Comparison of ENCODE assay signal across 8 cellular contexts in the genomic region with DNA sequence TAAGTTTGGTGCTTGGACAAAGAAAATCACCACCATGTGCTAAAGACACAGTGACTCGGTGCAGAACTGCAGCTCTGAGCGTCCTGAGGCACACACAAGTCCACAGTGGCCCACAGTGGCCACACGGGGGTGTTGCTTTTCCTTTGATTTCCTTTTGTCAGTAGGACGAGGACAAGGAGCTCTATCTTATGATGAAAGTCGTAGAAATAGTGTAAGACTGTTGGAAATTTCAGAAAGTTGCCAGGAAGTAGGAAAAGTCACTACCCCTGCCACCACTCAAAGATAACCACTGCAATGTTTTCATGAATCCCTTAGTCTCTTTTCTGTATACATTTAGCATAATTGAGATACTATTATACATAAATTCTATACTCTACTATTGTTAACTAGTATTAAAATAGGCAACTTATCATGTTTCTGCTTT.
DNase-seq lines count a peak whose midpoint lies in the region; ATAC-seq and TF ChIP-seq lines count a peak whose summit lies in the region.

No MANE protein-coding gene starts in this region.

- H3K79me1 ChIP-seq in trophoblast cell (ENCODE audit: low read length) = peaks cover 9% of the 10 kb centered on the region

- H2AFZ ChIP-seq in trophoblast cell (ENCODE audit: insufficient read depth, low read length, poor library complexity) = no peak overlapping the region

- H2BK120ac ChIP-seq in trophoblast cell (ENCODE audit: insufficient read depth, low read length, poor library complexity) = no peak overlapping the region

- no peaks in the 10 kb centered on the region for H3K4me1 ChIP-seq in HEK293 (ENCODE audit: control insufficient read depth, insufficient read depth, low read length)
- H3K4me1 ChIP-seq in trophoblast cell (ENCODE audit: control insufficient read depth in 1 of 2, insufficient read depth in 2 of 2, low read length in 2 of 2) = peaks cover 5% of the 10 kb centered on the region in 2 experiments

- no peak overlapping the region for H4K8ac ChIP-seq in trophoblast cell (ENCODE audit: low read depth, low read length)

- H3K27ac ChIP-seq in HEK293 (ENCODE audit: extremely low read depth, low read depth, low read length) (no peak overlapping the region), trophoblast cell (ENCODE audit: low read depth, low read length) (no peak overlapping the region)

- TF ChIP-seq CTCF in CD14-positive monocyte (IDR thresholded peaks at IDR 0.05) (peak; percentile 35), HEK293 (tag by site-specific recombination; IDR thresholded peaks at IDR 0.05) (peak; percentile 23; the same call in 1 of the 2 replicates)

- CTCF ChIA-PET in HEK293 (lab: Yijun Ruan, JAX) = interaction anchor here (0.6 to 4.5 kb wide), 37 partner anchors 9 to 1386 kb away, joined by 3 to 73 read pairs (median 4); no protein-coding TSS in a partner anchor

- H3K9me3 Mint-ChIP-seq in CD14-positive monocyte = no peaks in the 10 kb centered on the region

- H3K27me3 Mint-ChIP-seq in CD14-positive monocyte (ENCODE audit: low read depth in 3 of 3) = no peaks in the 10 kb centered on the region

- no peak overlapping the region for H2AK5ac ChIP-seq in trophoblast cell (ENCODE audit: low read length)

- H3K36me3 ChIP-seq in HEK293 (ENCODE audit: control insufficient read depth in 2 of 2, insufficient read depth in 1 of 2, low read length in 2 of 2) (no peaks in the 10 kb centered on the region), trophoblast cell (ENCODE audit: control insufficient read depth in 1 of 2, insufficient read depth in 2 of 2, low read length in 2 of 2) (peaks cover 43 to 56% of the 10 kb centered on the region in 2 experiments)

- POLR2A ChIA-PET in HEK293 (lab: Yijun Ruan, JAX) = interaction anchor here (0.6 to 1.1 kb wide), 2 partner anchors 170 to 383 kb away, joined by 4 to 6 read pairs; no protein-coding TSS in a partner anchor

- H3K27me3 ChIP-seq in trophoblast cell (ENCODE audit: insufficient read depth, low read length) = no peaks in the 10 kb centered on the region

- no peak overlapping the region for H3K4me3 Mint-ChIP-seq in CD14-positive monocyte

- H4K91ac ChIP-seq in trophoblast cell (ENCODE audit: low read depth, low read length) = no peak overlapping the region

- ATAC-seq in SK-N-SH treated with all-trans-retinoic acid at 6 μM for 48 hours (peak; percentile 94), GM18519 (IDR thresholded peaks at IDR 0.05; ENCODE audit: low FRiP score, unreplicated experiment) (no peak), GM19351 (IDR thresholded peaks at IDR 0.05; ENCODE audit: unreplicated experiment) (no peak)

- no peak overlapping the region for H4K12ac ChIP-seq in trophoblast cell (ENCODE audit: low read depth, low read length)

- H3K23ac ChIP-seq in trophoblast cell (ENCODE audit: low read length) = no peak overlapping the region

- peak overlapping the region in 1 of 7 donors; percentile 50 for H3K27ac Mint-ChIP-seq in CD14-positive monocyte

- H3K9me3 ChIP-seq in HEK293 (ENCODE audit: control insufficient read depth, insufficient read depth, low read depth, low read length) (no peaks in the 10 kb centered on the region), trophoblast cell (ENCODE audit: insufficient read depth, low read depth, low read length) (no peaks in the 10 kb centered on the region)

- intact Hi-C loops in CD14-positive monocyte (cut with micrococcal nuclease) = loop anchor here in 1 of 2 donors (10.0 kb wide), 1 partner anchor 379 kb away; no protein-coding TSS in a partner anchor

- DNase-seq in CD14-positive monocyte (ENCODE audit: low spot score) (no peak), foreskin melanocyte (peak; percentile 75), trophoblast cell (peak; percentile 54 to 67)
- no peak for DNase-seq in stimulated activated CD4-positive, alpha-beta T cell treated with anti-CD3 and anti-CD28 coated beads, Interleukin-2, amount 100 ng/mL, for 48 hours

- H3K79me2 ChIP-seq in trophoblast cell (ENCODE audit: control insufficient read depth, insufficient read depth, low read length, poor library complexity) = peaks cover 2% of the 10 kb centered on the region

- no peak overlapping the region for H3K9ac ChIP-seq in trophoblast cell (ENCODE audit: low read length)

- no peak overlapping the region for H2BK5ac ChIP-seq in trophoblast cell (ENCODE audit: low read depth, low read length, poor library complexity)

- H3K36me3 Mint-ChIP-seq in CD14-positive monocyte = peaks cover 77 to 85% of the 10 kb centered on the region in 2 donors

- H3K4me3 ChIP-seq in HEK293 (ENCODE audit: low read depth, low read length) (no peak overlapping the region), trophoblast cell (ENCODE audit: low read depth, low read length) (no peak overlapping the region)

- WGBS in trophoblast cell (ENCODE audit: extremely low coverage, insufficient coverage, insufficient read length) = no CpG with 5 or more reads among the region's 5 CpGs

- H2BK12ac ChIP-seq in trophoblast cell (ENCODE audit: low read length) = no peak overlapping the region

- no peak overlapping the region for H3K4me2 ChIP-seq in trophoblast cell (ENCODE audit: low read length)

- H3K18ac ChIP-seq in trophoblast cell (ENCODE audit: low read length) = no peak overlapping the region

- H3K4ac ChIP-seq in trophoblast cell (ENCODE audit: low read depth, low read length) = no peak overlapping the region

- no peak overlapping the region for H3K14ac ChIP-seq in trophoblast cell (ENCODE audit: low read length)

- no peaks in the 10 kb centered on the region for H3K4me1 Mint-ChIP-seq in CD14-positive monocyte

TF ChIP-seq in HEK293, 187 proteins besides CTCF, POLR2A, EP300 and RAD21:
- TF ChIP-seq ZBTB8A (tag by site-specific recombination; IDR thresholded peaks at IDR 0.05) (no peak), ZNF544 (tag by site-specific recombination; IDR thresholded peaks at IDR 0.05) (no peak), ZNF664 (tag by site-specific recombination; IDR thresholded peaks at IDR 0.05) (peak; percentile 85), ZNF654 (tag by site-specific recombination; IDR thresholded peaks at IDR 0.05; ENCODE audit: low read depth) (peak; percentile 54)
TF ChIP-seq in HEK293: peak in this region for 2.

TF ChIP-seq in SK-N-SH treated with all-trans-retinoic acid at 6 μM for 48 hours, 23 proteins besides CTCF, POLR2A, EP300 and RAD21:
- TF ChIP-seq TSHZ2 (CRISPR knock-in tag; IDR thresholded peaks at IDR 0.05) (no peak), ZNF565 (CRISPR knock-in tag; conservative IDR thresholded peaks at IDR 0.05; ENCODE audit: low read depth) (no peak), GLIS3 (CRISPR knock-in tag; IDR thresholded peaks at IDR 0.05) (no peak), ARNTL (CRISPR knock-in tag; IDR thresholded peaks at IDR 0.05; ENCODE audit: borderline replicate concordance, low read depth) (no peak), OSR1 (CRISPR knock-in tag; IDR thresholded peaks at IDR 0.05) (no peak), BACH2 (CRISPR knock-in tag; IDR thresholded peaks at IDR 0.05; ENCODE audit: borderline replicate concordance) (no peak), SNAI2 (CRISPR knock-in tag; IDR thresholded peaks at IDR 0.05) (no peak), PPARA (CRISPR knock-in tag; IDR thresholded peaks at IDR 0.05; ENCODE audit: borderline replicate concordance) (no peak), TCF4 (CRISPR knock-in tag; IDR thresholded peaks at IDR 0.05; ENCODE audit: borderline replicate concordance) (no peak), ISL1 (CRISPR knock-in tag; IDR thresholded peaks at IDR 0.05) (no peak), ZNF8 (CRISPR knock-in tag; IDR thresholded peaks at IDR 0.05) (no peak), ZFP3 (CRISPR knock-in tag; IDR thresholded peaks at IDR 0.05) (no peak), CSDC2 (CRISPR knock-in tag; IDR thresholded peaks at IDR 0.05) (no peak), ESRRG (CRISPR knock-in tag; IDR thresholded peaks at IDR 0.05) (no peak), ZC3H10 (CRISPR knock-in tag; IDR thresholded peaks at IDR 0.05) (no peak), ZNF70 (CRISPR knock-in tag; IDR thresholded peaks at IDR 0.05) (no peak)
- TF ChIP-seq, protein P1, sequence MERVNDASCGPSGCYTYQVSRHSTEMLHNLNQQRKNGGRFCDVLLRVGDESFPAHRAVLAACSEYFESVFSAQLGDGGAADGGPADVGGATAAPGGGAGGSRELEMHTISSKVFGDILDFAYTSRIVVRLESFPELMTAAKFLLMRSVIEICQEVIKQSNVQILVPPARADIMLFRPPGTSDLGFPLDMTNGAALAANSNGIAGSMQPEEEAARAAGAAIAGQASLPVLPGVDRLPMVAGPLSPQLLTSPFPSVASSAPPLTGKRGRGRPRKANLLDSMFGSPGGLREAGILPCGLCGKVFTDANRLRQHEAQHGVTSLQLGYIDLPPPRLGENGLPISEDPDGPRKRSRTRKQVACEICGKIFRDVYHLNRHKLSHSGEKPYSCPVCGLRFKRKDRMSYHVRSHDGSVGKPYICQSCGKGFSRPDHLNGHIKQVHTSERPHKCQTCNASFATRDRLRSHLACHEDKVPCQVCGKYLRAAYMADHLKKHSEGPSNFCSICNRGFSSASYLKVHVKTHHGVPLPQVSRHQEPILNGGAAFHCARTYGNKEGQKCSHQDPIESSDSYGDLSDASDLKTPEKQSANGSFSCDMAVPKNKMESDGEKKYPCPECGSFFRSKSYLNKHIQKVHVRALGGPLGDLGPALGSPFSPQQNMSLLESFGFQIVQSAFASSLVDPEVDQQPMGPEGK (CRISPR knock-in tag; IDR thresholded peaks at IDR 0.05; ENCODE audit: borderline replicate concordance) = no peak

Comparison
In these comparisons a context has a peak if more than half of its experiments do, and no peak if none do; other contexts are left out.
1. DNase-seq: peak in foreskin melanocyte (single experiment) and trophoblast cell (2 of 2); none in CD14-positive monocyte (single experiment) and stimulated activated CD4-positive, alpha-beta T cell treated with anti-CD3 and anti-CD28 coated beads, Interleukin-2, amount 100 ng/mL, for 48 hours (0 of 2).